ENCODE assay signal across 17 cellular contexts in genomic region chr4:156377036-156377700, GRCh38.
DNase-seq lines count a peak whose midpoint lies in the region; ATAC-seq, FAIRE-seq and TF ChIP-seq lines count a peak whose summit lies in the region.
"Had no signal": no experiment of that assay in that cellular context is flagged by ENCODE, and none has a peak within 500 bp of the region (broad histone marks: within the 10 kb centered on the region; RNA-seq: fewer than 3 reads in every experiment).

No MANE protein-coding gene starts in this region.

- H3K4me3 ChIP-seq in mammary epithelial cell (replicated peaks in 1 of 3; ENCODE audit: insufficient read depth in 1 of 3, low read depth in 2 of 3, low read length in 3 of 3) (no peak overlapping the region), breast epithelium (no peak overlapping the region), astrocyte (ENCODE audit: insufficient read depth, low read depth, low read length) (no peak overlapping the region), H7 (ENCODE audit: insufficient read depth, low read depth, low read length) (no peak overlapping the region)
- no peak overlapping the region for H3K4me3 ChIP-seq in CD8-positive, alpha-beta T cell (ENCODE audit: low read depth, low read length)

- in situ Hi-C loops in mammary epithelial cell (cut with MboI; ENCODE audit: low sequenced_read_pairs in 2 of 2): no loop called here

- peak overlapping the region; percentile 82 for H3K4me3 Mint-ChIP-seq in astrocyte (ENCODE audit: unreplicated experiment)
- no peak overlapping the region for H3K4me3 Mint-ChIP-seq in CD8-positive, alpha-beta T cell
- H3K4me3 Mint-ChIP-seq: brain; naive thymus-derived CD4-positive, alpha-beta T cell; stimulated activated effector memory CD8-positive, alpha-beta T cell treated with anti-CD3 and anti-CD28 coated beads, Interleukin-12 subunit alpha, Interleukin-12 subunit beta, amount 100 ng/mL, for 72 hours had no signal

- no peaks in the 10 kb centered on the region for H3K9me3 Mint-ChIP-seq in astrocyte (ENCODE audit: unreplicated experiment)
- H3K9me3 Mint-ChIP-seq in CD8-positive, alpha-beta T cell: peaks cover 5% of the 10 kb centered on the region

- H2AFZ ChIP-seq in mammary epithelial cell (ENCODE audit: low read depth, low read length) (no peak overlapping the region), astrocyte (ENCODE audit: low read depth, low read length) (no peak overlapping the region)

- WGBS in mammary epithelial cell (ENCODE audit: low coverage, missing lambda C conversion rate): 91% methylated on average over 5 of the region's 5 CpGs

- POLR2A ChIA-PET in CD8-positive, alpha-beta T cell (lab: Charles Lee): no interaction called here

- CTCF ChIA-PET in mammary epithelial cell (lab: Charles Lee; ENCODE audit: low non-redundant PET): interaction anchor here (0.5 kb wide), 1 partner anchor 263 kb away, joined by 4 read pairs; no protein-coding TSS in a partner anchor
- CTCF ChIA-PET in CD8-positive, alpha-beta T cell (lab: Charles Lee): no interaction called here

- H3K27ac ChIP-seq in mammary epithelial cell (ENCODE audit: insufficient read depth, low read depth, low read length) (no peak overlapping the region), breast epithelium (no peak overlapping the region), astrocyte (ENCODE audit: low read depth, low read length) (peak overlapping the region; percentile 62)
- H3K27ac ChIP-seq in CD8-positive, alpha-beta T cell (ENCODE audit: low read depth, low read length): no peak overlapping the region
- H3K27ac ChIP-seq: 22Rv1, HL-60, VCaP had no signal

- peak; percentile 96 for FAIRE-seq in astrocyte (lab: Jason Lieb, UNC)

- H3K4me1 Mint-ChIP-seq in astrocyte (ENCODE audit: low read depth, unreplicated experiment): peaks cover 26% of the 10 kb centered on the region
- no peaks in the 10 kb centered on the region for H3K4me1 Mint-ChIP-seq in CD8-positive, alpha-beta T cell (ENCODE audit: low read depth)
- H3K4me1 Mint-ChIP-seq: naive thymus-derived CD4-positive, alpha-beta T cell; stimulated activated effector memory CD8-positive, alpha-beta T cell treated with anti-CD3 and anti-CD28 coated beads, Interleukin-12 subunit alpha, Interleukin-12 subunit beta, amount 100 ng/mL, for 72 hours had no signal

- H3K36me3 ChIP-seq in mammary epithelial cell (ENCODE audit: insufficient read depth, low read length) (no peaks in the 10 kb centered on the region), breast epithelium (no peaks in the 10 kb centered on the region), astrocyte (ENCODE audit: insufficient read depth, low read length) (no peaks in the 10 kb centered on the region), H7 (replicated peaks; ENCODE audit: control insufficient read depth, insufficient read depth, low read length) (no peaks in the 10 kb centered on the region)
- no peaks in the 10 kb centered on the region for H3K36me3 ChIP-seq in CD8-positive, alpha-beta T cell (ENCODE audit: insufficient read depth, low read length)

- no peaks in the 10 kb centered on the region for H3K9me3 ChIP-seq in mammary epithelial cell (replicated peaks; ENCODE audit: insufficient read depth, low read length)
- no peaks in the 10 kb centered on the region for H3K9me3 ChIP-seq in breast epithelium
- no peaks in the 10 kb centered on the region for H3K9me3 ChIP-seq in astrocyte (ENCODE audit: insufficient read depth, low read depth, low read length)
- H3K9me3 ChIP-seq in CD8-positive, alpha-beta T cell (ENCODE audit: low read length): no peaks in the 10 kb centered on the region

- no peak for ATAC-seq in CD8-positive, alpha-beta T cell
- ATAC-seq: naive thymus-derived CD4-positive, alpha-beta T cell; stimulated activated effector memory CD8-positive, alpha-beta T cell treated with anti-CD3 and anti-CD28 coated beads, Interleukin-12 subunit alpha, Interleukin-12 subunit beta, amount 100 ng/mL, for 72 hours had no signal

- TF ChIP-seq CTCF in mammary epithelial cell (conservative IDR thresholded peaks at IDR 0.05 in 1 of 2, IDR thresholded peaks at IDR 0.05 in 1 of 2; ENCODE audit: extremely low read depth in 1 of 2, insufficient read depth in 1 of 2, low read depth in 1 of 2, low read length in 2 of 2) (no peak), breast epithelium (IDR thresholded peaks at IDR 0.05) (no peak), astrocyte (IDR thresholded peaks at IDR 0.05; ENCODE audit: insufficient read depth, low read depth, low read length) (no peak), GM10266 (IDR thresholded peaks at IDR 0.05; ENCODE audit: control insufficient read depth, insufficient read depth, low read depth, missing control alignments) (no peak)
- no peak for TF ChIP-seq CTCF in CD8-positive, alpha-beta T cell (IDR thresholded peaks at IDR 0.05)

- peaks cover 2% of the 10 kb centered on the region for H3K36me3 Mint-ChIP-seq in astrocyte (ENCODE audit: low read depth, unreplicated experiment)
- H3K36me3 Mint-ChIP-seq in CD8-positive, alpha-beta T cell: no peaks in the 10 kb centered on the region
- H3K36me3 Mint-ChIP-seq: brain; naive thymus-derived CD4-positive, alpha-beta T cell; stimulated activated effector memory CD8-positive, alpha-beta T cell treated with anti-CD3 and anti-CD28 coated beads, Interleukin-12 subunit alpha, Interleukin-12 subunit beta, amount 100 ng/mL, for 72 hours had no signal

- H3K9ac ChIP-seq in mammary epithelial cell (ENCODE audit: insufficient read depth, low read length): no peak overlapping the region
- no peak overlapping the region for H3K9ac ChIP-seq in astrocyte (ENCODE audit: low read length)

- H3K79me2 ChIP-seq in mammary epithelial cell (ENCODE audit: insufficient read depth, low read length) (no peaks in the 10 kb centered on the region), astrocyte (ENCODE audit: insufficient read depth, low read length) (no peaks in the 10 kb centered on the region)

- dilution Hi-C loops in mammary epithelial cell (cut with HindIII; ENCODE audit: low sequenced_read_pairs): no loop called here

- intact Hi-C loops in mammary epithelial cell (cut with micrococcal nuclease) (loop anchor here (10.0 kb wide), 1 partner anchor 402 kb away; no protein-coding TSS in a partner anchor), breast epithelium (cut with DNase I; ENCODE audit: low total_unique reads) (no loop called here)
- intact Hi-C loops in CD8-positive, alpha-beta T cell (cut with DNase I, micrococcal nuclease): no loop called here

- H3K27me3 ChIP-seq in mammary epithelial cell (ENCODE audit: insufficient read depth, low read length): no peaks in the 10 kb centered on the region
- H3K27me3 ChIP-seq in breast epithelium: no peaks in the 10 kb centered on the region
- no peaks in the 10 kb centered on the region for H3K27me3 ChIP-seq in astrocyte (ENCODE audit: insufficient read depth, low read length)
- no peaks in the 10 kb centered on the region for H3K27me3 ChIP-seq in H7 (ENCODE audit: control insufficient read depth, insufficient read depth, low read length)
- H3K27me3 ChIP-seq in CD8-positive, alpha-beta T cell (ENCODE audit: insufficient read depth, low read length): no peaks in the 10 kb centered on the region

- no peak overlapping the region for H3K4me2 ChIP-seq in mammary epithelial cell (ENCODE audit: insufficient read depth, low read depth, low read length)
- peak overlapping the region; percentile 54 for H3K4me2 ChIP-seq in astrocyte (ENCODE audit: low read length)

- peak overlapping the region; percentile 97 for H3K27ac Mint-ChIP-seq in astrocyte (ENCODE audit: unreplicated experiment)
- no peak overlapping the region for H3K27ac Mint-ChIP-seq in CD8-positive, alpha-beta T cell
- H3K27ac Mint-ChIP-seq: naive thymus-derived CD4-positive, alpha-beta T cell; stimulated activated effector memory CD8-positive, alpha-beta T cell treated with anti-CD3 and anti-CD28 coated beads, Interleukin-12 subunit alpha, Interleukin-12 subunit beta, amount 100 ng/mL, for 72 hours had no signal

- peaks cover 3% of the 10 kb centered on the region for H3K4me1 ChIP-seq in mammary epithelial cell (ENCODE audit: insufficient read depth, low read length)
- H3K4me1 ChIP-seq in breast epithelium: no peaks in the 10 kb centered on the region
- H3K4me1 ChIP-seq in astrocyte (ENCODE audit: insufficient read depth, low read length): peaks cover 10% of the 10 kb centered on the region
- H3K4me1 ChIP-seq in CD8-positive, alpha-beta T cell (ENCODE audit: insufficient read depth, low read length): no peaks in the 10 kb centered on the region

- no TSS peak for BruUV-seq in mammary epithelial cell (replicated peaks; lab: Mats Ljungman, UMichigan)

- H4K20me1 ChIP-seq in mammary epithelial cell (ENCODE audit: insufficient read depth, low read length) (no peaks in the 10 kb centered on the region), astrocyte (ENCODE audit: insufficient read depth, low read length) (no peaks in the 10 kb centered on the region)

- TF ChIP-seq POLR2A in breast epithelium (IDR thresholded peaks at IDR 0.05): no peak

- DNase-seq in mammary epithelial cell (peak; percentile 13), breast epithelium (ENCODE audit: low spot score in 2 of 2) (no peak), astrocyte (ENCODE audit: low read depth) (peak; percentile 88), hepatic stellate cell (ENCODE audit: low spot score) (peak; percentile 37), H7 (no peak), GM10266 (ENCODE audit: extremely low spot score) (no peak), activated gamma-delta T cell treated with Interleukin-2 at 50 U/mL for 16 hours (no peak)
- no peak for DNase-seq in CD8-positive, alpha-beta T cell
- DNase-seq: activated effector memory CD4-positive, alpha-beta T cell treated with Interleukin-2 at 50 U/mL for 16 hours; COR-L47; naive thymus-derived CD4-positive, alpha-beta T cell; stimulated activated CD4-positive, alpha-beta T cell treated with anti-CD3 and anti-CD28 coated beads, Interleukin-4, amount 100 ng/mL, for 24 hours had no signal

- no peaks in the 10 kb centered on the region for H3K27me3 Mint-ChIP-seq in astrocyte (ENCODE audit: low read depth, unreplicated experiment)
- no peaks in the 10 kb centered on the region for H3K27me3 Mint-ChIP-seq in CD8-positive, alpha-beta T cell (ENCODE audit: low read depth)
- H3K27me3 Mint-ChIP-seq: brain; naive thymus-derived CD4-positive, alpha-beta T cell had no signal

Comparison
In these comparisons a context has a peak if more than half of its experiments do, and no peak if none do; other contexts are left out.
1. DNase-seq: peak in mammary epithelial cell (single experiment), astrocyte (single experiment) and hepatic stellate cell (single experiment); none in breast epithelium (0 of 2), H7 (single experiment), GM10266 (single experiment), CD8-positive, alpha-beta T cell (0 of 7) and activated gamma-delta T cell treated with Interleukin-2 at 50 U/mL for 16 hours (single experiment).